ENCODE assay signal across 8 cellular contexts in genomic region chr15:99324082-99324620, GRCh38.
DNase-seq lines count a peak whose midpoint lies in the region; ATAC-seq, FAIRE-seq and TF ChIP-seq lines count a peak whose summit lies in the region.

No MANE protein-coding gene starts in this region.

- FAIRE-seq in kidney (lab: Jason Lieb, UNC): no peak

- H3K27ac Mint-ChIP-seq in MCF 10A (ENCODE audit: low read depth, unreplicated experiment) (peak overlapping the region; percentile 96), Caco-2 (ENCODE audit: unreplicated experiment) (no peak overlapping the region)
- H3K27ac Mint-ChIP-seq in natural killer cell treated with Interleukin-12 subunit alpha and Interleukin-12 subunit beta and Interleukin-15 and Interleukin-18, amount 100 ng/mL, for 72 hours: peak overlapping the region; percentile 76 to 89

- H3K9me3 Mint-ChIP-seq in MCF 10A (ENCODE audit: unreplicated experiment): peaks cover 6% of the 10 kb centered on the region
- H3K9me3 Mint-ChIP-seq in natural killer cell treated with Interleukin-12 subunit alpha and Interleukin-12 subunit beta and Interleukin-15 and Interleukin-18, amount 100 ng/mL, for 72 hours: no peaks in the 10 kb centered on the region
- no peaks in the 10 kb centered on the region for H3K9me3 Mint-ChIP-seq in Caco-2 (ENCODE audit: unreplicated experiment)

- intact Hi-C loops in MCF 10A (cut with micrococcal nuclease) (no loop called here), breast epithelium (cut with DNase I; ENCODE audit: low total_unique reads) (no loop called here), ascending aorta (cut with DNase I) (no loop called here), Caco-2 (cut with micrococcal nuclease; ENCODE audit: unreplicated experiment) (no loop called here), kidney (cut with DNase I) (no loop called here)

- H3K36me3 ChIP-seq in breast epithelium: no peaks in the 10 kb centered on the region
- H3K36me3 ChIP-seq in ascending aorta: no peaks in the 10 kb centered on the region
- H3K36me3 ChIP-seq in Caco-2 (ENCODE audit: control insufficient read depth, insufficient read depth, low read length): no peaks in the 10 kb centered on the region
- no peaks in the 10 kb centered on the region for H3K36me3 ChIP-seq in kidney (ENCODE audit: control insufficient read depth in 1 of 2, insufficient read depth in 2 of 2, low read length in 2 of 2)

- H3K4me3 Mint-ChIP-seq in MCF 10A (ENCODE audit: unreplicated experiment): peak overlapping the region; percentile 78
- H3K4me3 Mint-ChIP-seq in natural killer cell treated with Interleukin-12 subunit alpha and Interleukin-12 subunit beta and Interleukin-15 and Interleukin-18, amount 100 ng/mL, for 72 hours: peak overlapping the region; percentile 80
- H3K4me3 Mint-ChIP-seq in Caco-2 (ENCODE audit: unreplicated experiment): no peak overlapping the region

- CTCF ChIA-PET in MCF 10A (lab: Yijun Ruan, JAX): interaction anchor here (0.8 to 1.3 kb wide), 2 partner anchors 17 to 57 kb away, joined by 3 to 5 read pairs; no protein-coding TSS in a partner anchor
- CTCF ChIA-PET in Caco-2 (lab: Charles Lee): no interaction called here

- no peak for TF ChIP-seq POLR2A in breast epithelium (IDR thresholded peaks at IDR 0.05)

- H3K27me3 ChIP-seq in breast epithelium (no peaks in the 10 kb centered on the region), ascending aorta (no peaks in the 10 kb centered on the region), Caco-2 (replicated peaks; ENCODE audit: control insufficient read depth, insufficient read depth, low read length) (no peaks in the 10 kb centered on the region)

- BruUV-seq in MCF 10A (replicated peaks; lab: Mats Ljungman, UMichigan) (TSS peak; percentile 74), Caco-2 (replicated peaks; lab: Mats Ljungman, UMichigan) (no TSS peak)

- H3K4me1 ChIP-seq in breast epithelium: no peaks in the 10 kb centered on the region
- H3K4me1 ChIP-seq in ascending aorta: peaks cover 3 to 18% of the 10 kb centered on the region in 2 donors
- H3K4me1 ChIP-seq in Caco-2: no peaks in the 10 kb centered on the region
- H3K4me1 ChIP-seq in kidney (ENCODE audit: control insufficient read depth in 1 of 2, insufficient read depth in 1 of 2, low read depth in 1 of 2, low read length in 2 of 2): peaks cover 2 to 12% of the 10 kb centered on the region in 2 donors

- H3K36me3 Mint-ChIP-seq in MCF 10A (ENCODE audit: insufficient read depth, unreplicated experiment) (no peaks in the 10 kb centered on the region), Caco-2 (ENCODE audit: insufficient read depth, unreplicated experiment) (no peaks in the 10 kb centered on the region)
- H3K36me3 Mint-ChIP-seq in natural killer cell treated with Interleukin-12 subunit alpha and Interleukin-12 subunit beta and Interleukin-15 and Interleukin-18, amount 100 ng/mL, for 72 hours: peaks cover 11% of the 10 kb centered on the region

- peak; percentile 69 for ATAC-seq in HG03139 (IDR thresholded peaks at IDR 0.05; ENCODE audit: unreplicated experiment)
- ATAC-seq in natural killer cell treated with Interleukin-12 subunit alpha and Interleukin-12 subunit beta and Interleukin-15 and Interleukin-18, amount 100 ng/mL, for 72 hours: peak; percentile 89 to 92

- H3K4me1 Mint-ChIP-seq in MCF 10A (ENCODE audit: insufficient read depth, unreplicated experiment) (peaks cover 59% of the 10 kb centered on the region), Caco-2 (ENCODE audit: low read depth, unreplicated experiment) (no peaks in the 10 kb centered on the region)
- peaks cover 22 to 34% of the 10 kb centered on the region in 2 donors for H3K4me1 Mint-ChIP-seq in natural killer cell treated with Interleukin-12 subunit alpha and Interleukin-12 subunit beta and Interleukin-15 and Interleukin-18, amount 100 ng/mL, for 72 hours (ENCODE audit: low read depth in 2 of 2)

- H3K4me3 ChIP-seq in breast epithelium (no peak overlapping the region), ascending aorta (peak overlapping the region; percentile 11 to 42), Caco-2 (ENCODE audit: low read depth, low read length) (no peak overlapping the region), kidney (ENCODE audit: low read length in 2 of 2) (no peak overlapping the region)

- DNase-seq in MCF 10A (ENCODE audit: unreplicated experiment) (peak; percentile 84), breast epithelium (ENCODE audit: low spot score in 2 of 2) (no peak), ascending aorta (ENCODE audit: low spot score in 2 of 2) (peak; percentile 15 to 79), germinal center (ENCODE audit: low spot score) (no peak), Caco-2 (no peak), kidney (no peak)
- DNase-seq in natural killer cell treated with Interleukin-12 subunit alpha and Interleukin-12 subunit beta and Interleukin-15 and Interleukin-18, amount 100 ng/mL, for 72 hours (ENCODE audit: low spot score): no peak

- TF ChIP-seq CTCF in MCF 10A (IDR thresholded peaks at IDR 0.05; ENCODE audit: unreplicated experiment) (no peak), breast epithelium (IDR thresholded peaks at IDR 0.05) (no peak), ascending aorta (IDR thresholded peaks at IDR 0.05) (no peak), Caco-2 (IDR thresholded peaks at IDR 0.05; ENCODE audit: insufficient read depth in 1 of 2, low read depth in 1 of 2, low read length in 1 of 2, severe bottlenecking in 1 of 2, unreplicated experiment in 1 of 2) (no peak), kidney (IDR thresholded peaks at IDR 0.05; ENCODE audit: borderline replicate concordance, extremely low read depth, insufficient read depth) (no peak)

- H3K27ac ChIP-seq in breast epithelium: no peak overlapping the region
- H3K27ac ChIP-seq in ascending aorta: peak overlapping the region; percentile 83 to 86
- peak overlapping the region in 1 of 2 donors; percentile 12 for H3K27ac ChIP-seq in kidney (ENCODE audit: low read depth in 2 of 2, low read length in 2 of 2)

- POLR2A ChIA-PET in MCF 10A (lab: Yijun Ruan, JAX) (interaction anchor here (0.6 to 2.4 kb wide), 12 partner anchors 14 to 409 kb away, joined by 3 to 24 read pairs (median 6); partner anchors contain the start of genes LRRC28 and LYSMD4), Caco-2 (lab: Charles Lee) (no interaction called here)

- H3K27me3 Mint-ChIP-seq in MCF 10A (ENCODE audit: insufficient read depth, unreplicated experiment) (no peaks in the 10 kb centered on the region), Caco-2 (ENCODE audit: insufficient read depth, unreplicated experiment) (no peaks in the 10 kb centered on the region)
- H3K27me3 Mint-ChIP-seq in natural killer cell treated with Interleukin-12 subunit alpha and Interleukin-12 subunit beta and Interleukin-15 and Interleukin-18, amount 100 ng/mL, for 72 hours: no peaks in the 10 kb centered on the region

- H3K9me3 ChIP-seq in breast epithelium (no peaks in the 10 kb centered on the region), ascending aorta (no peaks in the 10 kb centered on the region), Caco-2 (no peaks in the 10 kb centered on the region), kidney (ENCODE audit: control insufficient read depth in 1 of 2, low read length in 2 of 2) (no peaks in the 10 kb centered on the region)

- H3K9ac ChIP-seq in kidney (ENCODE audit: low read length in 2 of 2): no peak overlapping the region

Comparison
In these comparisons a context has a peak if more than half of its experiments do, and no peak if none do; other contexts are left out.
1. DNase-seq: peak in MCF 10A (single experiment) and ascending aorta (2 of 2); none in breast epithelium (0 of 2), natural killer cell treated with Interleukin-12 subunit alpha and Interleukin-12 subunit beta and Interleukin-15 and Interleukin-18, amount 100 ng/mL, for 72 hours (single experiment), germinal center (single experiment), Caco-2 (0 of 2) and kidney (single experiment).
2. H3K27ac ChIP-seq: peak in ascending aorta (2 of 2); none in breast epithelium (0 of 2).
3. H3K4me3 ChIP-seq: peak in ascending aorta (2 of 2); none in breast epithelium (0 of 3), Caco-2 (single experiment) and kidney (0 of 2).